19 cellular contexts compared by ENCODE assay signal in the genomic region with DNA sequence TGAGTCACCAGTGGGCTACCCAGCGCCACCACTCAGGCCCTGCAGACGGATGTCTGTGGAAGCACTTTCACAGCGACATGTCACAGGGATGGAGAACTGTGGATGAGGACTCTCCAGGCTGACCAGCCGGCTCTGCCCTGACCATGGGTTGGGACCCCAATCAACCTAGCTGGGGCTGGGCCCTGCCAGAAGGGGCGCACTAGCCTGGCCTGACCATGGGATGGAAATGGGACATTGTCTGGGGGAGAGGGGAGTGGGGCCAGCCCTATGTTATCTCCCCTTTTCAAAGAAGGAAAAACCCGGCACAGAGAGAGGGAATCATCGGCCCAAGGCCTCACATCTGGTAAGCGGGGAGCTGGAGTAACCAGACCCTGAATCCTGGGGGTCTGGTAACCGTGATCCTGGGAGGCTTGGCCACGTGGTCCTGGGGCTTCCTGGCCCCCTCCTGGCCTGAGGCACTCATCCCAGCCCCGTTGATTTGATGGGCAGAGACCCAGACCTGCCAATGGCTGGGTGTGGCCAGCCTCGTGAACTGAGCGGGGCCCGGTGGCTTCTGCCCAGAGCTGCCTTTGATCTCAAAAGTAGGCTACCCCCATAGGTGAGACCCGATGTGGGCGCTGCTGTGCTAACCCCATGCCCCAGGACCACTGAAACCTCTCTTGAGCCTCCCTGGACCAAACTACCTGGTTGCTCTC. TPM values are rescaled to one million over a fixed set of nuclear protein-coding genes. Genes with fewer than 3 reads are reported as not detected.
"Had no signal": no experiment of that assay in that cellular context is flagged by ENCODE, and none has a peak within 500 bp of the region (broad histone marks: within the 10 kb centered on the region; RNA-seq: fewer than 3 reads in every experiment).

No MANE protein-coding gene starts in this region.

- H3K4me1 Mint-ChIP-seq: mesothelial cell of epicardium, nephron had no signal

- H3K27ac ChIP-seq: epithelial cell of prostate, esophagus muscularis mucosa, gastrocnemius medialis, left lung, lower lobe of right lung, psoas muscle had no signal

- DNase-seq: effector memory CD4-positive, alpha-beta T cell; gastrocnemius medialis; islet precursor cell; lower lobe of right lung; small intestine; stimulated activated CD4-positive, alpha-beta T cell treated with anti-CD3 and anti-CD28 coated beads, Interleukin-2, amount 100 ng/mL, for 48 hours; stimulated activated naive CD4-positive, alpha-beta T cell treated with Interleukin-2 at 50 U/mL for 16 hours; trophoblast cell had no signal

- H3K36me3 Mint-ChIP-seq: memory B cell, mesothelial cell of epicardium had no signal

- H3K4me3 ChIP-seq: esophagus muscularis mucosa, gastrocnemius medialis, left lung, lower lobe of right lung, psoas muscle had no signal

- H3K36me3 ChIP-seq: esophagus muscularis mucosa, gastrocnemius medialis, left lung, lower lobe of right lung had no signal

- H3K27ac Mint-ChIP-seq: memory B cell, mesothelial cell of epicardium, nephron had no signal

- H3K9me3 Mint-ChIP-seq: memory B cell, mesothelial cell of epicardium, nephron had no signal

- H3K27me3 ChIP-seq: gastrocnemius medialis had no signal

- ATAC-seq: gastrocnemius medialis, left lung, lower lobe of right lung, psoas muscle had no signal

- H3K4me3 Mint-ChIP-seq: memory B cell, mesothelial cell of epicardium, nephron had no signal

- H3K9me3 ChIP-seq: esophagus muscularis mucosa, gastrocnemius medialis, left lung, lower lobe of right lung, psoas muscle had no signal

- H3K4me1 ChIP-seq: gastrocnemius medialis, psoas muscle had no signal

RNA-seq across cellular contexts. Expression of gene SLC7A10, which starts 11.2 kb away (rescaled TPM):
- total RNA-seq: esophagus muscularis mucosa, fibroblast of villous mesenchyme, gastrocnemius medialis, mucosa of gallbladder, myocyte, osteoblast had no signal
